In genomic region chr10:31875608-31876007, GRCh38 we compare ENCODE assay signal across 17 cellular contexts.
A peak's percentile ranks its signal among the peaks of the same experiment; 100 is the strongest.
DNase-seq lines count a peak whose midpoint lies in the region; ATAC-seq lines count a peak whose summit lies in the region.
"Had no signal": no experiment of that assay in that cellular context is flagged by ENCODE, and none has a peak within 500 bp of the region (broad histone marks: within the 10 kb centered on the region; RNA-seq: fewer than 3 reads in every experiment).

No MANE protein-coding gene starts in this region.

- no peak for DNase-seq in hepatic stellate cell (ENCODE audit: low spot score)
- DNase-seq in COLO829 (ENCODE audit: low spot score): no peak
- no peak for DNase-seq in NCI-H510A (lab: John Stamatoyannopoulos, UW)
- DNase-seq: activated CD4-positive, alpha-beta T cell treated with anti-CD3 and anti-CD28 coated beads, Interleukin-2, amount 10 ng/mL, durations not matched to agents 24 days and 14 days; activated T-cell treated with anti-CD3 and anti-CD28 coated beads, Interleukin-2, amount 50 U/mL, for 4 hours; effector memory CD8-positive, alpha-beta T cell; GF-D8; GM23248; left colon; NCI-H1048; stimulated activated CD4-positive, alpha-beta T cell treated with anti-CD3 and anti-CD28 coated beads, Interleukin-4, amount 100 ng/mL, for 4 hours; upper lobe of left lung had no signal

- ATAC-seq in GM18861 (IDR thresholded peaks at IDR 0.05; ENCODE audit: unreplicated experiment) (peak; percentile 67), GM19467 (IDR thresholded peaks at IDR 0.05; ENCODE audit: unreplicated experiment) (peak; percentile 83), HG02840 (IDR thresholded peaks at IDR 0.05; ENCODE audit: low FRiP score, unreplicated experiment) (peak; percentile 59), HG03575 (IDR thresholded peaks at IDR 0.05; ENCODE audit: extremely low read depth, insufficient number of reproducible peaks, low FRiP score, unreplicated experiment) (peak; percentile 57), HG02981 (IDR thresholded peaks at IDR 0.05; ENCODE audit: unreplicated experiment) (no peak)
- ATAC-seq: effector memory CD8-positive, alpha-beta T cell; left colon had no signal
